In genomic region chr2:37231251-37232130, GRCh38 we compare ENCODE assay signal across 1 cellular context.
A peak's percentile ranks its signal among the peaks of the same experiment; 100 is the strongest.
TF ChIP-seq lines count a peak whose summit lies in the region.

Gene CEBPZ, minus strand, starts transcription at chr2:37231596. Its CDS starts 29 bp downstream, at chr2:37231567.
Gene NDUFAF7, plus strand, starts transcription at chr2:37231658. Its CDS starts 48 bp downstream, at chr2:37231706.

TF ChIP-seq in HepG2, 621 proteins besides CTCF, POLR2A, EP300 and RAD21 (continued from another document and continues in another):
- TF ChIP-seq ZSCAN5A (CRISPR knock-in tag; IDR thresholded peaks at IDR 0.05; ENCODE audit: borderline replicate concordance) = peak; percentile 69; the same call in 1 of the 2 replicates
- no peak for TF ChIP-seq ZUFSP (CRISPR knock-in tag; IDR thresholded peaks at IDR 0.05; ENCODE audit: borderline replicate concordance)
- TF ChIP-seq PAXIP1 (CRISPR knock-in tag; conservative IDR thresholded peaks at IDR 0.05) = peak; percentile 13; the same call in 1 of the 2 replicates
- peak; percentile 85 to 91; a peak in 3 of 4 replicates for TF ChIP-seq HMGXB4 (CRISPR knock-in tag; IDR thresholded peaks at IDR 0.05; ENCODE audit: borderline replicate concordance in 1 of 2, low read depth in 1 of 2)
- TF ChIP-seq ZNF660 (CRISPR knock-in tag; IDR thresholded peaks at IDR 0.05; ENCODE audit: borderline replicate concordance, low read depth) = 0 out of 2 replicates have a peak, but pooled peaks have one; percentile 18
- no peak for TF ChIP-seq ZNF562 (CRISPR knock-in tag; IDR thresholded peaks at IDR 0.05; ENCODE audit: borderline replicate concordance)
- no peak for TF ChIP-seq MTA3 (CRISPR knock-in tag; IDR thresholded peaks at IDR 0.05)
- no peak for TF ChIP-seq MIER3 (CRISPR knock-in tag; IDR thresholded peaks at IDR 0.05; ENCODE audit: borderline replicate concordance)
- peak; percentile 72 for TF ChIP-seq ZNF639 (CRISPR knock-in tag; conservative IDR thresholded peaks at IDR 0.05)
- peak; percentile 96 for TF ChIP-seq MXD4 (CRISPR knock-in tag; IDR thresholded peaks at IDR 0.05)
- peak; percentile 95 for TF ChIP-seq ELF1 (CRISPR knock-in tag; IDR thresholded peaks at IDR 0.05)
- TF ChIP-seq ZBTB33 (CRISPR knock-in tag; IDR thresholded peaks at IDR 0.05) = peak; percentile 18; the same call in 1 of the 2 replicates
- no peak; the same call in 1 of the 2 replicates for TF ChIP-seq NR2F6 (IDR thresholded peaks at IDR 0.05)
- TF ChIP-seq NR2F6 (CRISPR knock-in tag; IDR thresholded peaks at IDR 0.05) = peak; percentile 66; the same call in 1 of the 2 replicates
- peak; percentile 60; the same call in 1 of the 2 replicates for TF ChIP-seq TIGD3 (CRISPR knock-in tag; IDR thresholded peaks at IDR 0.05; ENCODE audit: borderline replicate concordance)
- no peak for TF ChIP-seq ZNF513 (CRISPR knock-in tag; conservative IDR thresholded peaks at IDR 0.05)
- TF ChIP-seq TP53 (CRISPR knock-in tag; conservative IDR thresholded peaks at IDR 0.05) = no peak
- TF ChIP-seq IKZF4 (CRISPR knock-in tag; IDR thresholded peaks at IDR 0.05; ENCODE audit: borderline replicate concordance, low read depth, not compliant biosample characterization) = no peak
- TF ChIP-seq PCBP2 (optimal IDR thresholded peaks at IDR 0.05; ENCODE audit: low read depth, low read length, poor library complexity, severe bottlenecking) = no peak
- peak; percentile 24; the same call in 1 of the 2 replicates for TF ChIP-seq KLF13 (CRISPR knock-in tag; IDR thresholded peaks at IDR 0.05)
- peak; percentile 91; the same call in 1 of the 2 replicates for TF ChIP-seq ZNF792 (CRISPR knock-in tag; IDR thresholded peaks at IDR 0.05)
- TF ChIP-seq NONO (IDR thresholded peaks at IDR 0.05) = no peak
- TF ChIP-seq NONO (CRISPR knock-in tag; conservative IDR thresholded peaks at IDR 0.05) = no peak; the same call in 1 of the 2 replicates
- no peak for TF ChIP-seq THYN1 (CRISPR knock-in tag; IDR thresholded peaks at IDR 0.05; ENCODE audit: borderline replicate concordance, low read depth)
- peak; percentile 97 for TF ChIP-seq KDM5B (CRISPR knock-in tag; IDR thresholded peaks at IDR 0.05; ENCODE audit: borderline replicate concordance)
- TF ChIP-seq HES4 (CRISPR knock-in tag; IDR thresholded peaks at IDR 0.05; ENCODE audit: borderline replicate concordance) = no peak; the same call in 1 of the 2 replicates
- TF ChIP-seq ZNF121 (CRISPR knock-in tag; IDR thresholded peaks at IDR 0.05) = peak; percentile 18; the same call in 1 of the 2 replicates
- peak; percentile 82 for TF ChIP-seq CBFB (CRISPR knock-in tag; IDR thresholded peaks at IDR 0.05)
- TF ChIP-seq KDM4B (CRISPR knock-in tag; IDR thresholded peaks at IDR 0.05) = peak; percentile 84
- TF ChIP-seq ZFP41 (CRISPR knock-in tag; IDR thresholded peaks at IDR 0.05; ENCODE audit: borderline replicate concordance) = peak; percentile 74; the same call in 1 of the 2 replicates
- TF ChIP-seq SP4 (CRISPR knock-in tag; IDR thresholded peaks at IDR 0.05) = peak; percentile 91
- 0 out of 2 replicates have a peak, but pooled peaks have one; percentile 64 for TF ChIP-seq ZNF232 (CRISPR knock-in tag; IDR thresholded peaks at IDR 0.05; ENCODE audit: borderline replicate concordance)
- peak; percentile 89; the same call in 1 of the 2 replicates for TF ChIP-seq KLF9 (CRISPR knock-in tag; IDR thresholded peaks at IDR 0.05; ENCODE audit: low read depth)
- TF ChIP-seq ZNF343 (CRISPR knock-in tag; IDR thresholded peaks at IDR 0.05) = no peak
- TF ChIP-seq XBP1 (CRISPR knock-in tag; IDR thresholded peaks at IDR 0.05) = no peak
- no peak for TF ChIP-seq STAT5B (CRISPR knock-in tag; IDR thresholded peaks at IDR 0.05)
- TF ChIP-seq ZBTB2 (CRISPR knock-in tag; IDR thresholded peaks at IDR 0.05; ENCODE audit: low read depth) = no peak
- peak; percentile 81 for TF ChIP-seq HNRNPL (IDR thresholded peaks at IDR 0.05; ENCODE audit: low read depth, low read length)
- TF ChIP-seq IKZF5 (CRISPR knock-in tag; IDR thresholded peaks at IDR 0.05) = peak; percentile 62; the same call in 1 of the 2 replicates
- TF ChIP-seq SRF (IDR thresholded peaks at IDR 0.05; ENCODE audit: low read depth, low read length) = no peak
- TF ChIP-seq GPN1 (CRISPR knock-in tag; IDR thresholded peaks at IDR 0.05; ENCODE audit: borderline replicate concordance) = no peak
- TF ChIP-seq NFE2L1 (CRISPR knock-in tag; IDR thresholded peaks at IDR 0.05; ENCODE audit: borderline replicate concordance) = peak; percentile 82; the same call in 1 of the 2 replicates
